Comparison of ENCODE assay signal across 28 cellular contexts in the genomic region with DNA sequence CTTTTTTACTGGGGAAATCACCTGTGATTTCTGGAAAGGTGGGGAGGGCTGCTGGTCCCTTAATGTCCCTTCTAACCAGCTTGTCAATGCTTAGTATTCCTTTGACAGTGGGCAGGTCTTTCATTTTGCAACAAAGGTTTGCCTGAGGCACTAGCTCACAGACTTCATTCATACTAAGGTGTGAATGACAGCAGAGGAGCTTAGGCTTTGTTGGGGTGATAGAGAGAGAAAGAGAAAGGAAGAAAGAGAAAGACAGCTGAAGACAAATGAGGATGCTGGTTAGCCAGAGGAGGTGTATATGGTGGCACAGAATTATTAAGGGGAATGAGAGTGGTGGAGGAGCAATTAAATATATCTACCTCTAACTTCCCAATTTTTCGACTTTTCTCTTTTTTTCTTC. TPM values are rescaled to one million over a fixed set of nuclear protein-coding genes. Genes with fewer than 3 reads are reported as not detected.
DNase-seq lines count a peak whose midpoint lies in the region; ATAC-seq, FAIRE-seq and TF ChIP-seq lines count a peak whose summit lies in the region.
"Had no signal": no experiment of that assay in that cellular context is flagged by ENCODE, and none has a peak within 500 bp of the region (broad histone marks: within the 10 kb centered on the region; RNA-seq: fewer than 3 reads in every experiment).

No MANE protein-coding gene starts in this region.

- H3K27ac Mint-ChIP-seq in activated CD8-positive, alpha-beta memory T cell treated with anti-CD3 and anti-CD28 coated beads, Interleukin-2, amount 10 ng/mL, durations not matched to agents 7 days and 5 days: no peak overlapping the region
- H3K27ac Mint-ChIP-seq in T-helper 17 cell: peak overlapping the region; percentile 87
- H3K27ac Mint-ChIP-seq: activated CD4-positive, alpha-beta T cell treated with anti-CD3 and anti-CD28 coated beads, Interleukin-2, amount 10 ng/mL, durations not matched to agents 7 days and 5 days; activated naive CD8-positive, alpha-beta T cell treated with anti-CD3 and anti-CD28 coated beads, Interleukin-2, amount 50 U/mL, for 24 hours; activated T-cell treated with anti-CD3 and anti-CD28 coated beads, Interleukin-2, amount 50 U/mL, for 72 hours; CD4-positive, alpha-beta T cell; natural killer cell treated with Interleukin-12 subunit alpha and Interleukin-12 subunit beta and Interleukin-15 and Interleukin-18, amount 100 ng/mL, for 72 hours had no signal

- intact Hi-C loops in kidney (cut with DNase I) (no loop called here), left colon (cut with DNase I, micrococcal nuclease) (loop anchor here in 1 of 2 donors (10.0 kb wide), 1 partner anchor 114 kb away; no protein-coding TSS in a partner anchor)

- no peaks in the 10 kb centered on the region for H3K79me2 ChIP-seq in mesendoderm (ENCODE audit: control insufficient read depth, insufficient read depth, low read length)

- H2BK120ac ChIP-seq in mesendoderm (ENCODE audit: low read depth, low read length): no peak overlapping the region

- no peaks in the 10 kb centered on the region for H3K27me3 Mint-ChIP-seq in activated CD8-positive, alpha-beta memory T cell treated with anti-CD3 and anti-CD28 coated beads, Interleukin-2, amount 10 ng/mL, durations not matched to agents 7 days and 5 days
- no peaks in the 10 kb centered on the region for H3K27me3 Mint-ChIP-seq in T-helper 17 cell
- H3K27me3 Mint-ChIP-seq: activated CD4-positive, alpha-beta T cell treated with anti-CD3 and anti-CD28 coated beads, Interleukin-2, amount 10 ng/mL, durations not matched to agents 7 days and 5 days; CD4-positive, alpha-beta T cell had no signal

- H4K5ac ChIP-seq in mesendoderm (ENCODE audit: low read length): no peak overlapping the region

- no peak overlapping the region for H2AK5ac ChIP-seq in mesendoderm (ENCODE audit: low read length)

- H3K9ac ChIP-seq in mesendoderm (ENCODE audit: low read length): no peak overlapping the region
- no peak overlapping the region for H3K9ac ChIP-seq in kidney (ENCODE audit: low read length in 2 of 2)

- no peaks in the 10 kb centered on the region for H3K36me3 Mint-ChIP-seq in activated CD8-positive, alpha-beta memory T cell treated with anti-CD3 and anti-CD28 coated beads, Interleukin-2, amount 10 ng/mL, durations not matched to agents 7 days and 5 days
- no peaks in the 10 kb centered on the region for H3K36me3 Mint-ChIP-seq in T-helper 17 cell (ENCODE audit: low read depth)
- H3K36me3 Mint-ChIP-seq: natural killer cell treated with Interleukin-12 subunit alpha and Interleukin-12 subunit beta and Interleukin-15 and Interleukin-18, amount 100 ng/mL, for 72 hours had no signal

- H3K4me3 Mint-ChIP-seq in activated CD8-positive, alpha-beta memory T cell treated with anti-CD3 and anti-CD28 coated beads, Interleukin-2, amount 10 ng/mL, durations not matched to agents 7 days and 5 days: no peak overlapping the region
- no peak overlapping the region for H3K4me3 Mint-ChIP-seq in T-helper 17 cell
- H3K4me3 Mint-ChIP-seq: activated CD4-positive, alpha-beta T cell treated with anti-CD3 and anti-CD28 coated beads, Interleukin-2, amount 10 ng/mL, durations not matched to agents 7 days and 5 days; activated naive CD8-positive, alpha-beta T cell treated with anti-CD3 and anti-CD28 coated beads, Interleukin-2, amount 50 U/mL, for 24 hours; CD4-positive, alpha-beta T cell; natural killer cell treated with Interleukin-12 subunit alpha and Interleukin-12 subunit beta and Interleukin-15 and Interleukin-18, amount 100 ng/mL, for 72 hours had no signal

- ATAC-seq in activated CD8-positive, alpha-beta memory T cell treated with anti-CD3 and anti-CD28 coated beads, Interleukin-2, amount 10 ng/mL, durations not matched to agents 7 days and 5 days: peak; percentile 36
- ATAC-seq in T-helper 17 cell: no peak
- no peak for ATAC-seq in left colon
- ATAC-seq: activated naive CD8-positive, alpha-beta T cell treated with anti-CD3 and anti-CD28 coated beads, Interleukin-2, amount 50 U/mL, for 24 hours; activated T-cell treated with anti-CD3 and anti-CD28 coated beads, Interleukin-2, amount 50 U/mL, for 72 hours; esophagus mucosa; natural killer cell treated with Interleukin-12 subunit alpha and Interleukin-12 subunit beta and Interleukin-15 and Interleukin-18, amount 100 ng/mL, for 72 hours had no signal

- H3K9me3 Mint-ChIP-seq in activated CD8-positive, alpha-beta memory T cell treated with anti-CD3 and anti-CD28 coated beads, Interleukin-2, amount 10 ng/mL, durations not matched to agents 7 days and 5 days (ENCODE audit: low read depth): no peaks in the 10 kb centered on the region
- H3K9me3 Mint-ChIP-seq: activated CD4-positive, alpha-beta T cell treated with anti-CD3 and anti-CD28 coated beads, Interleukin-2, amount 10 ng/mL, durations not matched to agents 7 days and 5 days; activated naive CD8-positive, alpha-beta T cell treated with anti-CD3 and anti-CD28 coated beads, Interleukin-2, amount 50 U/mL, for 24 hours; activated T-cell treated with anti-CD3 and anti-CD28 coated beads, Interleukin-2, amount 50 U/mL, for 72 hours; CD4-positive, alpha-beta T cell; natural killer cell treated with Interleukin-12 subunit alpha and Interleukin-12 subunit beta and Interleukin-15 and Interleukin-18, amount 100 ng/mL, for 72 hours had no signal

- H3K4me1 Mint-ChIP-seq in activated CD8-positive, alpha-beta memory T cell treated with anti-CD3 and anti-CD28 coated beads, Interleukin-2, amount 10 ng/mL, durations not matched to agents 7 days and 5 days: peaks cover 7% of the 10 kb centered on the region
- peaks cover 6% of the 10 kb centered on the region for H3K4me1 Mint-ChIP-seq in T-helper 17 cell

- peak overlapping the region; percentile 10 for H3K56ac ChIP-seq in mesendoderm (ENCODE audit: low read length)

- H2BK15ac ChIP-seq in mesendoderm (replicated peaks; ENCODE audit: low read depth): no peak overlapping the region

- H3K4me1 ChIP-seq in mesendoderm (ENCODE audit: control insufficient read depth, low read depth, low read length) (no peaks in the 10 kb centered on the region), kidney (ENCODE audit: control insufficient read depth in 1 of 2, insufficient read depth in 1 of 2, low read depth in 1 of 2, low read length in 2 of 2) (peaks cover 0 to 3% of the 10 kb centered on the region in 2 donors)
- H3K4me1 ChIP-seq: lower lobe of right lung, Peyer's patch, testis had no signal

- H3K18ac ChIP-seq in mesendoderm (ENCODE audit: low read length): no peak overlapping the region

- CTCF ChIA-PET in activated CD8-positive, alpha-beta memory T cell treated with anti-CD3 and anti-CD28 coated beads, Interleukin-2, amount 10 ng/mL, durations not matched to agents 7 days and 5 days (lab: Charles Lee): interaction anchor here (0.8 to 1.4 kb wide), 2 partner anchors 12 to 79 kb away, joined by 3 read pairs; no protein-coding TSS in a partner anchor

- H3K27ac ChIP-seq in mesendoderm (ENCODE audit: low read depth, low read length): no peak overlapping the region
- H3K27ac ChIP-seq in kidney (ENCODE audit: low read depth in 2 of 2, low read length in 2 of 2): no peak overlapping the region
- H3K27ac ChIP-seq: lower lobe of right lung, ovary, Peyer's patch, testis, WERI-Rb-1 had no signal

- no peaks in the 10 kb centered on the region for H3K79me1 ChIP-seq in mesendoderm (ENCODE audit: low read length)

- no peak overlapping the region for H4K8ac ChIP-seq in mesendoderm (ENCODE audit: low read depth, low read length)

- H3K27me3 ChIP-seq in mesendoderm (ENCODE audit: insufficient read depth, low read length, poor library complexity): no peaks in the 10 kb centered on the region
- H3K27me3 ChIP-seq: ovary, Peyer's patch, testis had no signal

- no peak overlapping the region for H3K4me2 ChIP-seq in mesendoderm (ENCODE audit: low read length)

- no peak for DNase-seq in activated CD8-positive, alpha-beta memory T cell treated with anti-CD3 and anti-CD28 coated beads, Interleukin-2, amount 10 ng/mL, durations not matched to agents 7 days and 5 days
- no peak for DNase-seq in activated CD8-positive, alpha-beta memory T cell treated with anti-CD3 and anti-CD28 coated beads for 24 hours
- DNase-seq in T-helper 17 cell (no peak), mesendoderm (peak; percentile 57), NCI-H345 treated with DMSO at 0.1 percent for 48 hours (lab: John Stamatoyannopoulos, UW; ENCODE audit: unreplicated experiment) (no peak), kidney (no peak), GDM1 (lab: John Stamatoyannopoulos, UW) (no peak), left colon (no peak)
- DNase-seq: activated CD4-positive, alpha-beta T cell treated with anti-CD3 and anti-CD28 coated beads, Interleukin-2, amount 10 ng/mL, durations not matched to agents 7 days and 5 days; activated naive CD4-positive, alpha-beta T cell; activated T-cell treated with anti-CD3 and anti-CD28 coated beads, Interleukin-2, amount 50 U/mL, for 72 hours; CD4-positive, alpha-beta T cell; central memory CD4-positive, alpha-beta T cell; lower lobe of right lung; NCI-H1930; Peyer's patch; SIG-M5; stimulated activated CD4-positive, alpha-beta T cell treated with anti-CD3 and anti-CD28 coated beads, Interleukin-4, amount 100 ng/mL, for 4 hours; T-helper 9 cell had no signal

- H3K4me3 ChIP-seq in mesendoderm (ENCODE audit: low read length) (no peak overlapping the region), kidney (ENCODE audit: low read length in 2 of 2) (no peak overlapping the region)
- H3K4me3 ChIP-seq: lower lobe of right lung, ovary, Peyer's patch, testis had no signal

- H3K23ac ChIP-seq in mesendoderm (ENCODE audit: low read length): no peak overlapping the region

- no peak for TF ChIP-seq CTCF in kidney (IDR thresholded peaks at IDR 0.05; ENCODE audit: borderline replicate concordance, extremely low read depth, insufficient read depth)

- WGBS in mesendoderm (ENCODE audit: extremely low coverage, insufficient coverage, low lambda C conversion rate): no CpG with 5 or more reads among the region's 1 CpG

- no peak overlapping the region for H3K4ac ChIP-seq in mesendoderm (ENCODE audit: low read depth, low read length)

- H2BK5ac ChIP-seq in mesendoderm (ENCODE audit: low read length): no peak overlapping the region

- FAIRE-seq in kidney (lab: Jason Lieb, UNC): no peak
- FAIRE-seq: GM18507, HTR-8/SVneo had no signal

- H3K9me3 ChIP-seq in T-helper 17 cell (ENCODE audit: control insufficient read depth, low read length, poor library complexity, severe bottlenecking) (no peaks in the 10 kb centered on the region), kidney (ENCODE audit: control insufficient read depth in 1 of 2, low read length in 2 of 2) (no peaks in the 10 kb centered on the region)
- H3K9me3 ChIP-seq: lower lobe of right lung, ovary, Peyer's patch, testis had no signal

- H3K36me3 ChIP-seq in mesendoderm (ENCODE audit: control insufficient read depth, insufficient read depth, low read length) (no peaks in the 10 kb centered on the region), kidney (ENCODE audit: control insufficient read depth in 1 of 2, insufficient read depth in 2 of 2, low read length in 2 of 2) (no peaks in the 10 kb centered on the region)
- H3K36me3 ChIP-seq: lower lobe of right lung, ovary, Peyer's patch, WERI-Rb-1 had no signal

RNA-seq across cellular contexts. Expression of a gene that starts 28.9 kb away (rescaled TPM):
- total RNA-seq in activated CD8-positive, alpha-beta memory T cell treated with anti-CD3 and anti-CD28 coated beads, Interleukin-2, amount 10 ng/mL, durations not matched to agents 7 days and 5 days: not detected
- total RNA-seq in T-helper 17 cell: not detected
- polyA plus RNA-seq in mesendoderm (2013, experiment 1 of 2): 0.03 TPM
- polyA plus RNA-seq in mesendoderm (2013, experiment 2 of 2): not detected
- 0.76 TPM for total RNA-seq in kidney
- polyA plus RNA-seq in kidney (ENCODE audit: insufficient read depth, low read depth, low replicate concordance): 2.7 TPM
- not detected for total RNA-seq in left colon
- total RNA-seq: A673; activated CD4-positive, alpha-beta T cell treated with anti-CD3 and anti-CD28 coated beads, Interleukin-2, amount 10 ng/mL, durations not matched to agents 7 days and 5 days; activated T-cell treated with anti-CD3 and anti-CD28 coated beads, Interleukin-2, amount 50 U/mL, for 72 hours; CD4-positive, alpha-beta T cell; esophagus mucosa; lower lobe of right lung; natural killer cell treated with Interleukin-12 subunit alpha and Interleukin-12 subunit beta and Interleukin-15 and Interleukin-18, amount 100 ng/mL, for 72 hours had no signal

RNA-seq across cellular contexts. Expression of a gene that starts 58.8 kb away (rescaled TPM):
- 1 to 10 TPM; 2.4 to 3.5 TPM for total RNA-seq in activated CD8-positive, alpha-beta memory T cell treated with anti-CD3 and anti-CD28 coated beads, Interleukin-2, amount 10 ng/mL, durations not matched to agents 7 days and 5 days
- total RNA-seq in T-helper 17 cell (10 to 100 TPM in 1 of 2 donors, 1 to 10 TPM in 1; 4.5 to 10.9 TPM), kidney (15.7 TPM), left colon (10 to 100 TPM in 1 of 2 donors, 1 to 10 TPM in 1; 3.4 to 13.3 TPM)
- polyA plus RNA-seq in mesendoderm (2013, experiment 1 of 2): 1.1 TPM
- 1.1 TPM for polyA plus RNA-seq in mesendoderm (2013, experiment 2 of 2)
- polyA plus RNA-seq in kidney (ENCODE audit: insufficient read depth, low read depth, low replicate concordance): 5.8 TPM
